Comparison of ENCODE assay signal across 29 cellular contexts in genomic region chr7:101712652-101713051, GRCh38.
"Had no signal": no experiment of that assay in that cellular context is flagged by ENCODE, and none has a peak within 500 bp of the region (broad histone marks: within the 10 kb centered on the region; RNA-seq: fewer than 3 reads in every experiment).

No MANE protein-coding gene starts in this region.

- H3K4me1 Mint-ChIP-seq: endodermal cell had no signal

- H3K4me3 ChIP-seq: coronary artery, dorsolateral prefrontal cortex, esophagus squamous epithelium, gastrocnemius medialis, heart right ventricle, left lung, lower lobe of right lung, mucosa of descending colon had no signal

- H3K27ac ChIP-seq: coronary artery, dorsolateral prefrontal cortex, epithelial cell of prostate, esophagus squamous epithelium, gastrocnemius medialis, heart right ventricle, left lung, lower lobe of right lung had no signal

- H3K4me1 ChIP-seq: gastrocnemius medialis had no signal

- FAIRE-seq: colon, endometrium, islet of Langerhans, keratinocyte had no signal

- H3K9me3 ChIP-seq: esophagus squamous epithelium, gastrocnemius medialis, heart right ventricle, left lung, lower lobe of right lung, mucosa of descending colon had no signal

- ATAC-seq: esophagus mucosa, gastrocnemius medialis, heart right ventricle, left cardiac atrium, left lung, left ventricle myocardium superior, lower lobe of right lung, mucosa of descending colon had no signal

- H3K9me3 Mint-ChIP-seq: endodermal cell, mesothelial cell of epicardium, naive B cell had no signal

- H3K36me3 Mint-ChIP-seq: mesothelial cell of epicardium, naive B cell had no signal

- H3K36me3 ChIP-seq: esophagus squamous epithelium, gastrocnemius medialis, heart right ventricle, left lung, lower lobe of right lung had no signal

- H3K27ac Mint-ChIP-seq: endodermal cell, mesothelial cell of epicardium, naive B cell had no signal

- DNase-seq: dermis blood vessel endothelial cell; dorsolateral prefrontal cortex; effector CD4-positive, alpha-beta T cell; effector memory CD4-positive, alpha-beta T cell; endodermal cell; erythroblast; esophagus squamous epithelium; foreskin fibroblast; foreskin melanocyte; gastrocnemius medialis; glutamatergic neuron; head of caudate nucleus; heart right ventricle; hippocampal formation; left cardiac atrium; left lung; left ventricle myocardium superior; lower lobe of right lung; mesenchymal stem cell; mucosa of descending colon; naive B cell had no signal

- H3K4me3 Mint-ChIP-seq: endodermal cell, mesothelial cell of epicardium, naive B cell had no signal

- H3K27me3 ChIP-seq: dorsolateral prefrontal cortex, esophagus squamous epithelium, gastrocnemius medialis, left lung had no signal
